ENCODE assay signal across 11 cellular contexts in the genomic region with DNA sequence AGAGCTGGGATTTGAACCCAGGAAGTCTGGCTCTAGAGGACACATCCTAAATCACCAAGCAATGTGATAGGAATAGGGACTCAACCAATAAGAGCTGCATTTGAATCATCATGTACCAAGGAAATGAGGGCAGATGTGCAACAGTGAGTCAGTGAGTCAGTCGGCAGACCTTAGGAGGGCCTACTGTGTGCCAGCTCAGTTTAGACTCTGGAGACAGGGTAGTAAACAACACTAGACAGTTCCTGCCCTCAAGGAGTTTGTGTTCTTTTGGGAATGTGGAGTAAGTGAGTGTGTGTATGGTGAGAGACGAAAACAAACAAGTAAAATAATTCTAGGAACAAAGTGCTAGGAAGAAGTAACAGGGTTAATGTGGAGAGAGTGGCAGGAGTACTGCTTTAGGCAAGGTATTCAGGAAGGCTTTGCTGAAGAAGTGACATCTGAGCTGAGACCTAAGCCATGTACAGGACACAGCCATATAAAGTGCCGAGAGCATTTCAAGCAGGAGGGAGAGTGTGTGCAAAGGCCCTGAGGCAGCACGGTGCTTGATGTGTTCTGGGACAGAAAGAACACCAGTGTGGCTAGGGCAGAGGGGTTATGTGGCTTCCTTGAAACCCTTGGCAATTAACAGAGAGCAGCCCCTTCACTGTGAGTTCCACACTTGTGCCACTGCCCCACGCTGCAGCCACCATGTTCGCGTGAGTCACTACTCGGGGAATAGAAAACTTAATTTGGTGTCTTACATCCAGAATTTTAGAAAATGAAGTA. TPM values are rescaled to one million over a fixed set of nuclear protein-coding genes. Genes with fewer than 3 reads are reported as not detected.
DNase-seq lines count a peak whose midpoint lies in the region; ATAC-seq and TF ChIP-seq lines count a peak whose summit lies in the region.
"Had no signal": no experiment of that assay in that cellular context is flagged by ENCODE, and none has a peak within 500 bp of the region (broad histone marks: within the 10 kb centered on the region; RNA-seq: fewer than 3 reads in every experiment).

No MANE protein-coding gene starts in this region.

- ATAC-seq in HG02642 (IDR thresholded peaks at IDR 0.05; ENCODE audit: poor library complexity, unreplicated experiment), result peak; percentile 21
- ATAC-seq in natural killer cell, result peak in 1 of 3 donors; percentile 10

- H3K9me3 Mint-ChIP-seq in activated CD4-positive, alpha-beta T cell treated with anti-CD3 and anti-CD28 coated beads, Interleukin-2, amount 10 ng/mL, durations not matched to agents 24 days and 14 days, result no peaks in the 10 kb centered on the region
- H3K9me3 Mint-ChIP-seq in activated CD4-positive, alpha-beta memory T cell treated with anti-CD3 and anti-CD28 coated beads for 36 hours, result peaks cover 8% of the 10 kb centered on the region
- no peaks in the 10 kb centered on the region for H3K9me3 Mint-ChIP-seq in natural killer cell

- H3K27me3 Mint-ChIP-seq in activated CD4-positive, alpha-beta T cell treated with anti-CD3 and anti-CD28 coated beads, Interleukin-2, amount 10 ng/mL, durations not matched to agents 24 days and 14 days, result no peaks in the 10 kb centered on the region
- no peaks in the 10 kb centered on the region for H3K27me3 Mint-ChIP-seq in activated CD4-positive, alpha-beta memory T cell treated with anti-CD3 and anti-CD28 coated beads for 36 hours
- no peaks in the 10 kb centered on the region for H3K27me3 Mint-ChIP-seq in natural killer cell (ENCODE audit: low read depth in 2 of 2)

- intact Hi-C loops in activated CD4-positive, alpha-beta T cell treated with anti-CD3 and anti-CD28 coated beads, Interleukin-2, amount 10 ng/mL, durations not matched to agents 24 days and 14 days (cut with micrococcal nuclease), result loop anchor here (1.0 kb wide), 1 partner anchor 11 kb away; the partner anchor contains the start of gene IL10RA
- intact Hi-C loops in activated CD4-positive, alpha-beta memory T cell treated with anti-CD3 and anti-CD28 coated beads for 36 hours (cut with micrococcal nuclease), result loop anchor here (1.0 kb wide), 1 partner anchor 10 kb away; no protein-coding TSS in a partner anchor
- intact Hi-C loops in natural killer cell (cut with micrococcal nuclease), result no loop called here

- peak overlapping the region; percentile 8 for H3K4me3 Mint-ChIP-seq in activated CD4-positive, alpha-beta T cell treated with anti-CD3 and anti-CD28 coated beads, Interleukin-2, amount 10 ng/mL, durations not matched to agents 24 days and 14 days
- H3K4me3 Mint-ChIP-seq in activated CD4-positive, alpha-beta memory T cell treated with anti-CD3 and anti-CD28 coated beads for 36 hours, result no peak overlapping the region
- H3K4me3 Mint-ChIP-seq in natural killer cell, result no peak overlapping the region

- peaks cover 83% of the 10 kb centered on the region for H3K36me3 Mint-ChIP-seq in activated CD4-positive, alpha-beta T cell treated with anti-CD3 and anti-CD28 coated beads, Interleukin-2, amount 10 ng/mL, durations not matched to agents 24 days and 14 days (ENCODE audit: low read depth)
- H3K36me3 Mint-ChIP-seq in activated CD4-positive, alpha-beta memory T cell treated with anti-CD3 and anti-CD28 coated beads for 36 hours, result peaks cover 84% of the 10 kb centered on the region
- peaks cover 23% of the 10 kb centered on the region for H3K36me3 Mint-ChIP-seq in natural killer cell

- H3K4me1 Mint-ChIP-seq in activated CD4-positive, alpha-beta T cell treated with anti-CD3 and anti-CD28 coated beads, Interleukin-2, amount 10 ng/mL, durations not matched to agents 24 days and 14 days, result peaks cover 81% of the 10 kb centered on the region
- peaks cover 100% of the 10 kb centered on the region for H3K4me1 Mint-ChIP-seq in activated CD4-positive, alpha-beta memory T cell treated with anti-CD3 and anti-CD28 coated beads for 36 hours (ENCODE audit: low read depth)
- H3K4me1 Mint-ChIP-seq in natural killer cell, result peaks cover 78 to 90% of the 10 kb centered on the region in 2 donors

- H3K27ac Mint-ChIP-seq in activated CD4-positive, alpha-beta T cell treated with anti-CD3 and anti-CD28 coated beads, Interleukin-2, amount 10 ng/mL, durations not matched to agents 24 days and 14 days, result peak overlapping the region; percentile 87
- peak overlapping the region; percentile 90 for H3K27ac Mint-ChIP-seq in activated CD4-positive, alpha-beta memory T cell treated with anti-CD3 and anti-CD28 coated beads for 36 hours
- H3K27ac Mint-ChIP-seq in natural killer cell, result peak overlapping the region; percentile 93 to 97

- in situ Hi-C loops in ACHN (cut with HindIII; ENCODE audit: low pct_ligation_motif_present, low pct_unique_long_range_greater_than_20kb, low sequenced_read_pairs), result no loop called here

- POLR2A ChIA-PET in activated CD4-positive, alpha-beta memory T cell treated with anti-CD3 and anti-CD28 coated beads for 36 hours (lab: Charles Lee), result interaction anchor here (0.6 to 12.0 kb wide), 9 partner anchors 10 to 232 kb away, joined by 3 to 265 read pairs (median 5); partner anchors contain the start of gene IL10RA

- CTCF ChIA-PET in activated CD4-positive, alpha-beta memory T cell treated with anti-CD3 and anti-CD28 coated beads for 36 hours (lab: Charles Lee), result interaction anchor here (0.9 to 7.4 kb wide), 6 partner anchors 9 to 190 kb away, joined by 3 to 79 read pairs (median 8); no protein-coding TSS in a partner anchor

- peak; percentile 63 for DNase-seq in activated CD4-positive, alpha-beta T cell treated with anti-CD3 and anti-CD28 coated beads, Interleukin-2, amount 10 ng/mL, durations not matched to agents 24 days and 14 days
- DNase-seq in activated CD4-positive, alpha-beta T cell treated with anti-CD3 and anti-CD28 coated beads, Interleukin-2, amount 50 U/mL, for 4 hours, result no peak
- peak; percentile 65 for DNase-seq in activated CD4-positive, alpha-beta memory T cell treated with anti-CD3 and anti-CD28 coated beads for 36 hours
- peak; percentile 9 for DNase-seq in natural killer cell
- DNase-seq in ACHN, result no peak
- DNase-seq in KG1 (lab: John Stamatoyannopoulos, UW), result no peak
- no peak for DNase-seq in middle frontal gyrus (ENCODE audit: extremely low spot score, low spot score)
- DNase-seq: activated CD4-positive, CD25-positive, alpha-beta regulatory T cell treated with anti-CD3 and anti-CD28 coated beads, Interleukin-2, amount 50 U/mL, for 72 hours; NCI-H2171 treated with DMSO at 0.1 percent for 48 hours had no signal

- TF ChIP-seq CTCF in natural killer cell (IDR thresholded peaks at IDR 0.05), result no peak

RNA-seq across cellular contexts. Expression of gene IL10RA, which starts 11.4 kb away (rescaled TPM):
- total RNA-seq in activated CD4-positive, alpha-beta T cell treated with anti-CD3 and anti-CD28 coated beads, Interleukin-2, amount 10 ng/mL, durations not matched to agents 24 days and 14 days, result 86.6 and 89.9 TPM in 2 replicates
- 100 to 1,000 TPM; 114 to 117 TPM for total RNA-seq in activated CD4-positive, alpha-beta memory T cell treated with anti-CD3 and anti-CD28 coated beads for 36 hours
- total RNA-seq in natural killer cell, result 100 to 1,000 TPM; 263 to 286 (median 268) TPM
- total RNA-seq: HT1080 had no signal

Comparison
In these comparisons a context has a peak if more than half of its experiments do, and no peak if none do; other contexts are left out.
1. DNase-seq: peak in activated CD4-positive, alpha-beta T cell treated with anti-CD3 and anti-CD28 coated beads, Interleukin-2, amount 10 ng/mL, durations not matched to agents 24 days and 14 days (single experiment), activated CD4-positive, alpha-beta memory T cell treated with anti-CD3 and anti-CD28 coated beads for 36 hours (single experiment) and natural killer cell (single experiment); none in activated CD4-positive, alpha-beta T cell treated with anti-CD3 and anti-CD28 coated beads, Interleukin-2, amount 50 U/mL, for 4 hours (0 of 2), ACHN (single experiment), KG1 (single experiment) and middle frontal gyrus (single experiment).
2. Peak in every context shown above with its lines, with median percentiles within 50 percentile points of each other: H3K27ac Mint-ChIP-seq.